Comparison of ENCODE assay signal across 8 cellular contexts in genomic region chrY:7681426-7681825, GRCh38.
"Had no signal": no experiment of that assay in that cellular context is flagged by ENCODE, and none has a peak within 500 bp of the region (broad histone marks: within the 10 kb centered on the region; RNA-seq: fewer than 3 reads in every experiment).

No MANE protein-coding gene starts in this region.

- H3K4me3 ChIP-seq: GM23248, HAP-1, K562 had no signal

- H3K9ac ChIP-seq: GM23248 had no signal

- DNase-seq: GM23248, GOT3, H7, IMR-90, KG1 had no signal

- H3K36me3 ChIP-seq: HAP-1 had no signal

- ATAC-seq: HCT116, K562 had no signal

- H3K4me1 ChIP-seq: HAP-1 had no signal

- H2AFZ ChIP-seq: GM23248 had no signal

- H3K9me3 ChIP-seq: HAP-1 had no signal
